8 cellular contexts compared by ENCODE assay signal in genomic region chr4:99893991-99894981, GRCh38. TPM values are rescaled to one million over a fixed set of nuclear protein-coding genes. Genes with fewer than 3 reads are reported as not detected.
DNase-seq lines count a peak whose midpoint lies in the region; ATAC-seq, FAIRE-seq and TF ChIP-seq lines count a peak whose summit lies in the region.

A gene with protein sequence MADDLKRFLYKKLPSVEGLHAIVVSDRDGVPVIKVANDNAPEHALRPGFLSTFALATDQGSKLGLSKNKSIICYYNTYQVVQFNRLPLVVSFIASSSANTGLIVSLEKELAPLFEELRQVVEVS (minus strand): TSS chr4:99894427. CDS start chr4:99893963, 464 bp downstream.

- no peaks in the 10 kb centered on the region for H3K9me3 ChIP-seq in keratinocyte (ENCODE audit: control insufficient read depth, low read depth, low read length)

- H2AFZ ChIP-seq in keratinocyte (ENCODE audit: control insufficient read depth, low read length): peak within 1 kb of the TSS; percentile 84

- H4K20me1 ChIP-seq in keratinocyte (ENCODE audit: control insufficient read depth, extremely low read depth, insufficient read depth, low read length): no peaks in the 10 kb centered on the region

- FAIRE-seq in keratinocyte (lab: Jason Lieb, UNC): peak; percentile 61

- no peaks in the 10 kb centered on the region for H3K9me1 ChIP-seq in keratinocyte (ENCODE audit: control insufficient read depth, extremely low read depth, insufficient read depth, low read length)

- peak; percentile 73 for TF ChIP-seq POLR2A in GM19193 (IDR thresholded peaks at IDR 0.05; ENCODE audit: extremely low read depth, insufficient read depth, insufficient read length)

- no peak for TF ChIP-seq CTCF in keratinocyte (optimal IDR thresholded peaks at IDR 0.05 in 1 of 3, IDR thresholded peaks at IDR 0.05 in 1 of 3, conservative IDR thresholded peaks at IDR 0.05 in 1 of 3; ENCODE audit: extremely low read depth in 1 of 3, insufficient read depth in 2 of 3, low read length in 3 of 3)

- peak within 1 kb of the TSS; percentile 90 for H3K9ac ChIP-seq in keratinocyte (ENCODE audit: control insufficient read depth, extremely low read depth, insufficient read depth, low read length)

- ATAC-seq in HG03432 (IDR thresholded peaks at IDR 0.05; ENCODE audit: unreplicated experiment): peak; percentile 100

- H3K36me3 ChIP-seq in keratinocyte (ENCODE audit: control insufficient read depth in 2 of 2, extremely low read depth in 1 of 2, insufficient read depth in 2 of 2, low read length in 2 of 2): peaks cover 0 to 2% of the 10 kb centered on the region in 2 experiments

- peak within 1 kb of the TSS; percentile 90 to 93 (median 93) for H3K4me3 ChIP-seq in keratinocyte (ENCODE audit: control insufficient read depth in 2 of 3, extremely low read depth in 1 of 3, insufficient read depth in 2 of 3, low read depth in 1 of 3, low read length in 3 of 3)

- H3K4me2 ChIP-seq in keratinocyte (ENCODE audit: control insufficient read depth, extremely low read depth, insufficient read depth, low read depth, low read length): peak within 1 kb of the TSS; percentile 92

- DNase-seq in AG20443 (ENCODE audit: low spot score): peak; percentile 99
- DNase-seq in NCI-H510A (lab: John Stamatoyannopoulos, UW): peak; percentile 76
- DNase-seq in activated CD4-positive, alpha-beta T cell treated with anti-CD3 and anti-CD28 coated beads for 1 hour: peak; percentile 86
- DNase-seq in cerebellar nuclear complex (lab: John Stamatoyannopoulos, UW): peak; percentile 12 to 55
- DNase-seq in keratinocyte (ENCODE audit: low read depth, low spot score): peak; percentile 58
- peak; percentile 79 to 86 (median 81) for DNase-seq in stimulated activated CD4-positive, alpha-beta T cell treated with anti-CD3 and anti-CD28 coated beads, Interleukin-12 subunit alpha, Interleukin-12 subunit beta, amount 100 ng/mL, for 48 hours (ENCODE audit: low read depth in 2 of 3, low spot score in 1 of 3)

- H3K79me2 ChIP-seq in keratinocyte (ENCODE audit: control insufficient read depth, insufficient read depth, low read length): peaks cover 40% of the 10 kb centered on the region

- peaks cover 8% of the 10 kb centered on the region for H3K4me1 ChIP-seq in keratinocyte (ENCODE audit: control insufficient read depth, extremely low read depth, insufficient read depth, low read length)

- peak within 1 kb of the TSS; percentile 89 for H3K27ac ChIP-seq in keratinocyte (ENCODE audit: control insufficient read depth, insufficient read depth, low read length)

- no peaks in the 10 kb centered on the region for H3K27me3 ChIP-seq in keratinocyte (ENCODE audit: control insufficient read depth, extremely low read depth, insufficient read depth, low read length)

- dilution Hi-C loops in keratinocyte (cut with MboI; ENCODE audit: extremely low pct_ligation_motif_present, low sequenced_read_pairs): no loop called here

RNA-seq across cellular contexts. Expression of the gene that starts here (rescaled TPM):
- 51.5 to 92.2 TPM (median 78.9 TPM) in 3 replicates for polyA plus RNA-seq in keratinocyte
- polyA plus RNA-seq in keratinocyte (2011; ENCODE audit: low read depth): 9.4 TPM
- polyA plus RNA-seq in keratinocyte (2011; cell fraction: cytosol; rRNA removed): 59.9 and 136 TPM in 2 replicates
- polyA plus RNA-seq in keratinocyte (2011; cell fraction: nucleus; rRNA removed): 40.1 and 54.7 TPM in 2 replicates
- 35.9 and 65.9 TPM in 2 replicates for polyA plus RNA-seq in keratinocyte (2012; ENCODE audit: low replicate concordance)
- polyA minus RNA-seq in keratinocyte: 5.0 to 35.9 TPM (median 28.5 TPM) in 3 replicates
- polyA minus RNA-seq in keratinocyte (2011; cell fraction: cytosol; rRNA and poly(A)+ RNA removed): 19.0 TPM
- 6.4 and 16.9 TPM in 2 replicates for polyA minus RNA-seq in keratinocyte (2011; cell fraction: nucleus; rRNA and poly(A)+ RNA removed)

Comparison
In these comparisons a context has a peak if more than half of its experiments do, and no peak if none do; other contexts are left out.
1. Peak in every context shown above with its lines: DNase-seq, ATAC-seq, H3K4me3 ChIP-seq and H3K27ac ChIP-seq.
2. DNase-seq: peak in every context shown above with its lines; median percentile 99 in AG20443; 86 in activated CD4-positive, alpha-beta T cell treated with anti-CD3 and anti-CD28 coated beads for 1 hour; 81 in stimulated activated CD4-positive, alpha-beta T cell treated with anti-CD3 and anti-CD28 coated beads, Interleukin-12 subunit alpha, Interleukin-12 subunit beta, amount 100 ng/mL, for 48 hours; 76 in NCI-H510A; 58 in keratinocyte; 34 in cerebellar nuclear complex.